ENCODE assay signal across 11 cellular contexts in genomic region chr16:68993885-68994284, GRCh38.
A peak's percentile ranks its signal among the peaks of the same experiment; 100 is the strongest.
DNase-seq lines count a peak whose midpoint lies in the region; ATAC-seq and TF ChIP-seq lines count a peak whose summit lies in the region.
"Had no signal": no experiment of that assay in that cellular context is flagged by ENCODE, and none has a peak within 500 bp of the region (broad histone marks: within the 10 kb centered on the region; RNA-seq: fewer than 3 reads in every experiment).

No MANE protein-coding gene starts in this region.

- no peaks in the 10 kb centered on the region for H3K27me3 ChIP-seq in stomach
- H3K27me3 ChIP-seq: cardiac muscle cell had no signal

- POLR2A ChIA-PET in WTC11 (lab: Charles Lee), result no interaction called here

- no peak for ATAC-seq in WTC11
- no peak for ATAC-seq in GM21515 (IDR thresholded peaks at IDR 0.05; ENCODE audit: unreplicated experiment)
- ATAC-seq in HG03521 (IDR thresholded peaks at IDR 0.05; ENCODE audit: unreplicated experiment), result no peak

- 12 to 41% (median 35%) methylated on average over 1 of the region's 1 CpG for WGBS in stomach, 5 donors

- no peaks in the 10 kb centered on the region for H3K9me3 ChIP-seq in stomach

- TF ChIP-seq CTCF in WTC11 (IDR thresholded peaks at IDR 0.05), result no peak
- TF ChIP-seq CTCF in stomach (IDR thresholded peaks at IDR 0.05), result no peak

- no peaks in the 10 kb centered on the region; the same call in 1 of the 2 replicates for H3K27me3 Mint-ChIP-seq in WTC11 (ENCODE audit: low read depth)
- no peaks in the 10 kb centered on the region for H3K27me3 Mint-ChIP-seq in T-helper 2 cell treated with Interferon-gamma antibody and Interleukin-4, amounts not matched to agents 5 μg/mL and 100 μg/mL, for 36 hours (ENCODE audit: low read depth)

- intact Hi-C loops in stomach (cut with DNase I; ENCODE audit: low total_unique reads), result no loop called here

- no peaks in the 10 kb centered on the region for H3K36me3 ChIP-seq in stomach
- H3K36me3 ChIP-seq: cardiac muscle cell had no signal

- no peak for TF ChIP-seq POLR2A in stomach (IDR thresholded peaks at IDR 0.05)

- no peak overlapping the region for H3K4me3 ChIP-seq in stomach
- H3K4me3 ChIP-seq: cardiac muscle cell had no signal

- DNase-seq in HCEC 1CT (peak; percentile 91), WTC11 (ENCODE audit: low spot score) (no peak), glomerular visceral epithelial cell (ENCODE audit: extremely low spot score) (peak; percentile 77), stomach (no peak), NCI-H526 treated with DMSO at 0.1 percent for 48 hours (lab: John Stamatoyannopoulos, UW) (no peak)
- DNase-seq in T-helper 2 cell treated with Interferon-gamma antibody and Interleukin-4, amounts not matched to agents 5 μg/mL and 100 μg/mL, for 36 hours (ENCODE audit: low spot score), result no peak
- DNase-seq: activated CD4-positive, CD25-positive, alpha-beta regulatory T cell treated with anti-CD3 and anti-CD28 coated beads, Interleukin-2, amount 50 U/mL, for 72 hours; stimulated activated CD4-positive, alpha-beta T cell treated with anti-CD3 and anti-CD28 coated beads, Interleukin-15, amount 100 ng/mL, for 24 hours had no signal

- H3K27ac ChIP-seq in stomach, result peak overlapping the region in 3 of 5 donors; percentile 18 to 72 (median 58)
- H3K27ac ChIP-seq: cardiac muscle cell had no signal

- no peak for TF ChIP-seq EP300 in stomach (IDR thresholded peaks at IDR 0.05)

- peak overlapping the region; percentile 58 for H3K27ac Mint-ChIP-seq in WTC11
- H3K27ac Mint-ChIP-seq in T-helper 2 cell treated with Interferon-gamma antibody and Interleukin-4, amounts not matched to agents 5 μg/mL and 100 μg/mL, for 36 hours, result no peak overlapping the region

- peaks cover 10% of the 10 kb centered on the region; the same call in 1 of the 2 replicates for H3K9me3 Mint-ChIP-seq in WTC11
- no peaks in the 10 kb centered on the region for H3K9me3 Mint-ChIP-seq in T-helper 2 cell treated with Interferon-gamma antibody and Interleukin-4, amounts not matched to agents 5 μg/mL and 100 μg/mL, for 36 hours

- H3K4me1 ChIP-seq in stomach, result peaks cover 0 to 33% (median 6%) of the 10 kb centered on the region in 4 donors

- CTCF ChIA-PET in WTC11 (lab: Charles Lee), result interaction anchor here (0.5 to 1.7 kb wide), 8 partner anchors 16 to 156 kb away, joined by 3 to 10 read pairs (median 4); partner anchors contain the start of gene HAS3

- peaks cover 70% of the 10 kb centered on the region for H3K4me1 Mint-ChIP-seq in WTC11
- no peaks in the 10 kb centered on the region for H3K4me1 Mint-ChIP-seq in T-helper 2 cell treated with Interferon-gamma antibody and Interleukin-4, amounts not matched to agents 5 μg/mL and 100 μg/mL, for 36 hours (ENCODE audit: low read depth)

- H3K4me3 Mint-ChIP-seq in WTC11, result no peak overlapping the region
- no peak overlapping the region for H3K4me3 Mint-ChIP-seq in T-helper 2 cell treated with Interferon-gamma antibody and Interleukin-4, amounts not matched to agents 5 μg/mL and 100 μg/mL, for 36 hours

- peaks cover 16% of the 10 kb centered on the region for H3K36me3 Mint-ChIP-seq in WTC11
- peaks cover 3% of the 10 kb centered on the region for H3K36me3 Mint-ChIP-seq in T-helper 2 cell treated with Interferon-gamma antibody and Interleukin-4, amounts not matched to agents 5 μg/mL and 100 μg/mL, for 36 hours (ENCODE audit: low read depth)

TF ChIP-seq in WTC11, 78 proteins besides CTCF, POLR2A, EP300 and RAD21:
- no peak for TF ChIP-seq CREM (CRISPR knock-in tag; IDR thresholded peaks at IDR 0.05)

Comparison
In these comparisons a context has a peak if more than half of its experiments do, and no peak if none do; other contexts are left out.
1. DNase-seq: peak in HCEC 1CT (single experiment) and glomerular visceral epithelial cell (single experiment); none in WTC11 (single experiment), stomach (single experiment), NCI-H526 treated with DMSO at 0.1 percent for 48 hours (single experiment) and T-helper 2 cell treated with Interferon-gamma antibody and Interleukin-4, amounts not matched to agents 5 μg/mL and 100 μg/mL, for 36 hours (single experiment).